ENCODE assay signal across 2 cellular contexts in the genomic region with DNA sequence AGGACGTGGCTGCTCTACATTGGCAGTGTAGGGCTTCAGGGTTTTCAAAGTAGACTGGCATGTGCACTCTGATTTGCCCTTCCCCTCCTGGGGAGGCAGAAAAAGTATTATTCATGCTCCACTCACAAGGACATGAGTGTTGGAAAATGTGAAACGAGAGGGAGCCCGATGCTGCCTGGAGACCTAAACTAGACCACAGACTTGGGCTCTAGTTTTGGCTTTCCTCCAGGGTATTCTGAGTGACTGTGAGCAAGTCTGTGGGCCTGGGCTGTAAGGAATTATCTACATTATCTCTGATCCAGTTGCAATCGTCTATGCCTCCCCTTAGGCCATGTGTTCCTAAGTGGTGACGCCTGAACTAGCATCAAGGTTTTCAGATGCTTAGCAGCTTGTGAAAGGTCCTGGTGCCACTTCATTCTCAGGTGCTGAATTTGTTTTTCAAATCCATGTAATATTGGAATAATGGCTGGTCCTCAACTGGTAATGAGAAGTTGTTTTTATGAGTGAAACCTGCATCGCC.
TF ChIP-seq lines count a peak whose summit lies in the region.

No MANE protein-coding gene starts in this region.

TF ChIP-seq in SK-N-SH, 30 proteins besides CTCF, POLR2A, EP300 and RAD21 (continued from another document):
- TF ChIP-seq, protein P1, sequence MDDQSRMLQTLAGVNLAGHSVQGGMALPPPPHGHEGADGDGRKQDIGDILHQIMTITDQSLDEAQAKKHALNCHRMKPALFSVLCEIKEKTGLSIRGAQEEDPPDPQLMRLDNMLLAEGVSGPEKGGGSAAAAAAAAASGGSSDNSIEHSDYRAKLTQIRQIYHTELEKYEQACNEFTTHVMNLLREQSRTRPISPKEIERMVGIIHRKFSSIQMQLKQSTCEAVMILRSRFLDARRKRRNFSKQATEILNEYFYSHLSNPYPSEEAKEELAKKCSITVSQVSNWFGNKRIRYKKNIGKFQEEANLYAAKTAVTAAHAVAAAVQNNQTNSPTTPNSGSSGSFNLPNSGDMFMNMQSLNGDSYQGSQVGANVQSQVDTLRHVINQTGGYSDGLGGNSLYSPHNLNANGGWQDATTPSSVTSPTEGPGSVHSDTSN (IDR thresholded peaks at IDR 0.05) = no peak
- TF ChIP-seq, protein P2, sequence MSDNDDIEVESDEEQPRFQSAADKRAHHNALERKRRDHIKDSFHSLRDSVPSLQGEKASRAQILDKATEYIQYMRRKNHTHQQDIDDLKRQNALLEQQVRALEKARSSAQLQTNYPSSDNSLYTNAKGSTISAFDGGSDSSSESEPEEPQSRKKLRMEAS (IDR thresholded peaks at IDR 0.05; ENCODE audit: low read depth) = no peak
- TF ChIP-seq CHD2 (IDR thresholded peaks at IDR 0.05; ENCODE audit: low read length, partially characterized antibody) = no peak
- TF ChIP-seq, protein P3, sequence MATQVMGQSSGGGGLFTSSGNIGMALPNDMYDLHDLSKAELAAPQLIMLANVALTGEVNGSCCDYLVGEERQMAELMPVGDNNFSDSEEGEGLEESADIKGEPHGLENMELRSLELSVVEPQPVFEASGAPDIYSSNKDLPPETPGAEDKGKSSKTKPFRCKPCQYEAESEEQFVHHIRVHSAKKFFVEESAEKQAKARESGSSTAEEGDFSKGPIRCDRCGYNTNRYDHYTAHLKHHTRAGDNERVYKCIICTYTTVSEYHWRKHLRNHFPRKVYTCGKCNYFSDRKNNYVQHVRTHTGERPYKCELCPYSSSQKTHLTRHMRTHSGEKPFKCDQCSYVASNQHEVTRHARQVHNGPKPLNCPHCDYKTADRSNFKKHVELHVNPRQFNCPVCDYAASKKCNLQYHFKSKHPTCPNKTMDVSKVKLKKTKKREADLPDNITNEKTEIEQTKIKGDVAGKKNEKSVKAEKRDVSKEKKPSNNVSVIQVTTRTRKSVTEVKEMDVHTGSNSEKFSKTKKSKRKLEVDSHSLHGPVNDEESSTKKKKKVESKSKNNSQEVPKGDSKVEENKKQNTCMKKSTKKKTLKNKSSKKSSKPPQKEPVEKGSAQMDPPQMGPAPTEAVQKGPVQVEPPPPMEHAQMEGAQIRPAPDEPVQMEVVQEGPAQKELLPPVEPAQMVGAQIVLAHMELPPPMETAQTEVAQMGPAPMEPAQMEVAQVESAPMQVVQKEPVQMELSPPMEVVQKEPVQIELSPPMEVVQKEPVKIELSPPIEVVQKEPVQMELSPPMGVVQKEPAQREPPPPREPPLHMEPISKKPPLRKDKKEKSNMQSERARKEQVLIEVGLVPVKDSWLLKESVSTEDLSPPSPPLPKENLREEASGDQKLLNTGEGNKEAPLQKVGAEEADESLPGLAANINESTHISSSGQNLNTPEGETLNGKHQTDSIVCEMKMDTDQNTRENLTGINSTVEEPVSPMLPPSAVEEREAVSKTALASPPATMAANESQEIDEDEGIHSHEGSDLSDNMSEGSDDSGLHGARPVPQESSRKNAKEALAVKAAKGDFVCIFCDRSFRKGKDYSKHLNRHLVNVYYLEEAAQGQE (IDR thresholded peaks at IDR 0.05; ENCODE audit: low read depth, low read length) = no peak
- no peak for TF ChIP-seq GABPA (IDR thresholded peaks at IDR 0.05; ENCODE audit: low read depth)
- no peak for TF ChIP-seq RFX5 (IDR thresholded peaks at IDR 0.05; ENCODE audit: low read length)
- TF ChIP-seq, protein P4, sequence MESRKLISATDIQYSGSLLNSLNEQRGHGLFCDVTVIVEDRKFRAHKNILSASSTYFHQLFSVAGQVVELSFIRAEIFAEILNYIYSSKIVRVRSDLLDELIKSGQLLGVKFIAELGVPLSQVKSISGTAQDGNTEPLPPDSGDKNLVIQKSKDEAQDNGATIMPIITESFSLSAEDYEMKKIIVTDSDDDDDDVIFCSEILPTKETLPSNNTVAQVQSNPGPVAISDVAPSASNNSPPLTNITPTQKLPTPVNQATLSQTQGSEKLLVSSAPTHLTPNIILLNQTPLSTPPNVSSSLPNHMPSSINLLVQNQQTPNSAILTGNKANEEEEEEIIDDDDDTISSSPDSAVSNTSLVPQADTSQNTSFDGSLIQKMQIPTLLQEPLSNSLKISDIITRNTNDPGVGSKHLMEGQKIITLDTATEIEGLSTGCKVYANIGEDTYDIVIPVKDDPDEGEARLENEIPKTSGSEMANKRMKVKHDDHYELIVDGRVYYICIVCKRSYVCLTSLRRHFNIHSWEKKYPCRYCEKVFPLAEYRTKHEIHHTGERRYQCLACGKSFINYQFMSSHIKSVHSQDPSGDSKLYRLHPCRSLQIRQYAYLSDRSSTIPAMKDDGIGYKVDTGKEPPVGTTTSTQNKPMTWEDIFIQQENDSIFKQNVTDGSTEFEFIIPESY (IDR thresholded peaks at IDR 0.05; ENCODE audit: borderline replicate concordance, low read depth) = no peak
- TF ChIP-seq YY1 (IDR thresholded peaks at IDR 0.05; ENCODE audit: low read depth) = no peak
- no peak for TF ChIP-seq JUND (IDR thresholded peaks at IDR 0.05)
- TF ChIP-seq SMC3 (IDR thresholded peaks at IDR 0.05; ENCODE audit: low read depth, low read length) = no peak
- no peak for TF ChIP-seq MEF2A (IDR thresholded peaks at IDR 0.05; ENCODE audit: borderline replicate concordance, low read depth)
- TF ChIP-seq NFIC (IDR thresholded peaks at IDR 0.05; ENCODE audit: borderline replicate concordance) = no peak
- no peak for TF ChIP-seq ELF1 (IDR thresholded peaks at IDR 0.05)
- no peak for TF ChIP-seq EZH2phosphoT487 (IDR thresholded peaks at IDR 0.05; ENCODE audit: borderline replicate concordance, low read depth)

TF ChIP-seq in SK-N-SH treated with all-trans-retinoic acid at 6 μM for 48 hours, 23 proteins besides CTCF, POLR2A, EP300 and RAD21 (continued from another document):
- TF ChIP-seq, protein P5, sequence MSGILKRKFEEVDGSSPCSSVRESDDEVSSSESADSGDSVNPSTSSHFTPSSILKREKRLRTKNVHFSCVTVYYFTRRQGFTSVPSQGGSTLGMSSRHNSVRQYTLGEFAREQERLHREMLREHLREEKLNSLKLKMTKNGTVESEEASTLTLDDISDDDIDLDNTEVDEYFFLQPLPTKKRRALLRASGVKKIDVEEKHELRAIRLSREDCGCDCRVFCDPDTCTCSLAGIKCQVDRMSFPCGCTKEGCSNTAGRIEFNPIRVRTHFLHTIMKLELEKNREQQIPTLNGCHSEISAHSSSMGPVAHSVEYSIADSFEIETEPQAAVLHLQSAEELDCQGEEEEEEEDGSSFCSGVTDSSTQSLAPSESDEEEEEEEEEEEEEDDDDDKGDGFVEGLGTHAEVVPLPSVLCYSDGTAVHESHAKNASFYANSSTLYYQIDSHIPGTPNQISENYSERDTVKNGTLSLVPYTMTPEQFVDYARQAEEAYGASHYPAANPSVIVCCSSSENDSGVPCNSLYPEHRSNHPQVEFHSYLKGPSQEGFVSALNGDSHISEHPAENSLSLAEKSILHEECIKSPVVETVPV (CRISPR knock-in tag; IDR thresholded peaks at IDR 0.05) = no peak
- TF ChIP-seq ZC3H10 (CRISPR knock-in tag; IDR thresholded peaks at IDR 0.05) (no peak), TCF4 (CRISPR knock-in tag; IDR thresholded peaks at IDR 0.05; ENCODE audit: borderline replicate concordance) (no peak), SNAI2 (CRISPR knock-in tag; IDR thresholded peaks at IDR 0.05) (no peak), ZNF8 (CRISPR knock-in tag; IDR thresholded peaks at IDR 0.05) (no peak), ARNTL (CRISPR knock-in tag; IDR thresholded peaks at IDR 0.05; ENCODE audit: borderline replicate concordance, low read depth) (no peak), GLIS3 (CRISPR knock-in tag; IDR thresholded peaks at IDR 0.05) (no peak)
- TF ChIP-seq, protein P6, sequence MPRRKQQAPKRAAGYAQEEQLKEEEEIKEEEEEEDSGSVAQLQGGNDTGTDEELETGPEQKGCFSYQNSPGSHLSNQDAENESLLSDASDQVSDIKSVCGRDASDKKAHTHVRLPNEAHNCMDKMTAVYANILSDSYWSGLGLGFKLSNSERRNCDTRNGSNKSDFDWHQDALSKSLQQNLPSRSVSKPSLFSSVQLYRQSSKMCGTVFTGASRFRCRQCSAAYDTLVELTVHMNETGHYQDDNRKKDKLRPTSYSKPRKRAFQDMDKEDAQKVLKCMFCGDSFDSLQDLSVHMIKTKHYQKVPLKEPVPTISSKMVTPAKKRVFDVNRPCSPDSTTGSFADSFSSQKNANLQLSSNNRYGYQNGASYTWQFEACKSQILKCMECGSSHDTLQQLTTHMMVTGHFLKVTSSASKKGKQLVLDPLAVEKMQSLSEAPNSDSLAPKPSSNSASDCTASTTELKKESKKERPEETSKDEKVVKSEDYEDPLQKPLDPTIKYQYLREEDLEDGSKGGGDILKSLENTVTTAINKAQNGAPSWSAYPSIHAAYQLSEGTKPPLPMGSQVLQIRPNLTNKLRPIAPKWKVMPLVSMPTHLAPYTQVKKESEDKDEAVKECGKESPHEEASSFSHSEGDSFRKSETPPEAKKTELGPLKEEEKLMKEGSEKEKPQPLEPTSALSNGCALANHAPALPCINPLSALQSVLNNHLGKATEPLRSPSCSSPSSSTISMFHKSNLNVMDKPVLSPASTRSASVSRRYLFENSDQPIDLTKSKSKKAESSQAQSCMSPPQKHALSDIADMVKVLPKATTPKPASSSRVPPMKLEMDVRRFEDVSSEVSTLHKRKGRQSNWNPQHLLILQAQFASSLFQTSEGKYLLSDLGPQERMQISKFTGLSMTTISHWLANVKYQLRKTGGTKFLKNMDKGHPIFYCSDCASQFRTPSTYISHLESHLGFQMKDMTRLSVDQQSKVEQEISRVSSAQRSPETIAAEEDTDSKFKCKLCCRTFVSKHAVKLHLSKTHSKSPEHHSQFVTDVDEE (CRISPR knock-in tag; IDR thresholded peaks at IDR 0.05) = no peak
